In the genomic region with DNA sequence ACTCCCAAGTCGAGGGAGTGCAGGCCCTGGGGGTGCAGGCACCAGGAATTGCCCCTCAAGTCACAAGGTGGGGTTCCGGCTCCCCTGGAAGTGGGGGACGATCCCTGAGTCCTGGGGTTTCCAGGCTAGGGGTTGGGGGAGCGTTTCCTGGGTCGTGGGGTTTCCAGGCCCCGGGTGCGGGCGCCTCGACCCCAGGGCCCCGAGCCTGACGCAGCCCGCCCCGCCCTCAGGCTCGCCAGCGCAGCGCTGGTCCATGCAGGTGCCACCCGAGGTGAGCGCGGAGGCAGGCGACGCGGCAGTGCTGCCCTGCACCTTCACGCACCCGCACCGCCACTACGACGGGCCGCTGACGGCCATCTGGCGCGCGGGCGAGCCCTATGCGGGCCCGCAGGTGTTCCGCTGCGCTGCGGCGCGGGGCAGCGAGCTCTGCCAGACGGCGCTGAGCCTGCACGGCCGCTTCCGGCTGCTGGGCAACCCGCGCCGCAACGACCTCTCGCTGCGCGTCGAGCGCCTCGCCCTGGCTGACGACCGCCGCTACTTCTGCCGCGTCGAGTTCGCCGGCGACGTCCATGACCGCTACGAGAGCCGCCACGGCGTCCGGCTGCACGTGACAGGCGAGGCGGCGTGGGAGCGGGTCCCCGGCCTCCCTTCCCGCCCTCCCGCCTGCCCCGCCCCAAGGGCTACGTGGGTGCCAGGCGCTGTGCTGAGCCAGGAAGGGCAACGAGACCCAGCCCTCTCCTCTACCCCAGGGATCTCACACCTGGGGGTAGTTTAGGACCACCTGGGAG, we compare ENCODE assay signal across 8 cellular contexts. TPM values are rescaled to one million over a fixed set of nuclear protein-coding genes. Genes with fewer than 3 reads are reported as not detected.
DNase-seq lines count a peak whose midpoint lies in the region; ATAC-seq and TF ChIP-seq lines count a peak whose summit lies in the region.

No MANE protein-coding gene starts in this region.

- peak; percentile 52 for DNase-seq in NCI-H82 (lab: John Stamatoyannopoulos, UW)
- no peak for DNase-seq in NCI-H82 treated with DMSO at 0.1 percent for 48 hours (lab: John Stamatoyannopoulos, UW; ENCODE audit: unreplicated experiment)
- DNase-seq in RPMI8226, result peak; percentile 38
- DNase-seq in coronary artery (ENCODE audit: low spot score), result no peak
- peak; percentile 67 for DNase-seq in mesenchymal stem cell
- no peak for DNase-seq in NCI-H524 treated with DMSO at 0.1 percent for 48 hours (lab: John Stamatoyannopoulos, UW)

- H3K79me1 ChIP-seq in mesenchymal stem cell (replicated peaks; ENCODE audit: low read length, poor library complexity, severe bottlenecking), result peaks cover 14% of the 10 kb centered on the region

- H3K27me3 ChIP-seq in mesenchymal stem cell (ENCODE audit: control insufficient read depth in 1 of 2, insufficient read depth in 1 of 2, low read length in 2 of 2) (no peaks in the 10 kb centered on the region), subcutaneous abdominal adipose tissue (ENCODE audit: control insufficient read depth in 5 of 5, insufficient read depth in 4 of 5, low read length in 5 of 5) (peaks cover 11 to 63% (median 48%) of the 10 kb centered on the region in 5 donors)

- peak overlapping the region; percentile 11 to 100 for H2BK12ac ChIP-seq in mesenchymal stem cell (ENCODE audit: low read length in 2 of 2)

- H3K4me3 ChIP-seq in coronary artery (peak overlapping the region; percentile 62), mesenchymal stem cell (ENCODE audit: insufficient read depth in 1 of 2, low read depth in 1 of 2, low read length in 2 of 2) (peak overlapping the region; percentile 41 to 44), subcutaneous abdominal adipose tissue (ENCODE audit: low read depth in 1 of 5, low read length in 5 of 5) (peak overlapping the region; percentile 22 to 63 (median 48))

- peak overlapping the region; percentile 87 to 97 for H3K18ac ChIP-seq in mesenchymal stem cell (ENCODE audit: low read depth in 1 of 2, low read length in 2 of 2)

- peak overlapping the region in 1 of 2 experiments; percentile 92 for H3K14ac ChIP-seq in mesenchymal stem cell (ENCODE audit: low read length in 2 of 2)

- H2AFZ ChIP-seq in mesenchymal stem cell (ENCODE audit: low read depth, low read length), result no peak overlapping the region

- peak overlapping the region; percentile 46 to 81 for H3K4ac ChIP-seq in mesenchymal stem cell (ENCODE audit: low read depth in 1 of 2, low read length in 2 of 2)

- H3K27ac ChIP-seq in coronary artery (no peak overlapping the region), mesenchymal stem cell (ENCODE audit: low read length, poor library complexity, severe bottlenecking) (no peak overlapping the region), subcutaneous abdominal adipose tissue (ENCODE audit: low read depth, low read length) (no peak overlapping the region)

- H2BK5ac ChIP-seq in mesenchymal stem cell (ENCODE audit: low read depth, low read length, poor library complexity, severe bottlenecking), result no peak overlapping the region

- no peak overlapping the region for H2AK5ac ChIP-seq in mesenchymal stem cell (ENCODE audit: low read length, severe bottlenecking)

- H2BK120ac ChIP-seq in mesenchymal stem cell (ENCODE audit: low read depth, low read length), result peak overlapping the region; percentile 94

- peaks cover 3 to 35% of the 10 kb centered on the region in 2 experiments for H3K36me3 ChIP-seq in mesenchymal stem cell (ENCODE audit: control insufficient read depth in 1 of 2, insufficient read depth in 2 of 2, low read depth in 1 of 2, low read length in 2 of 2)
- H3K36me3 ChIP-seq in subcutaneous abdominal adipose tissue (ENCODE audit: control insufficient read depth in 5 of 5, insufficient read depth in 5 of 5, low read length in 5 of 5), result no peaks in the 10 kb centered on the region

- peak overlapping the region; percentile 59 for H3K4me2 ChIP-seq in mesenchymal stem cell (ENCODE audit: low read length, poor library complexity, severe bottlenecking)

- H3K9ac ChIP-seq in mesenchymal stem cell (ENCODE audit: low read length) (peak overlapping the region; percentile 59), subcutaneous abdominal adipose tissue (ENCODE audit: low read length in 5 of 5) (no peak overlapping the region)

- H3K9me3 ChIP-seq in mesenchymal stem cell (ENCODE audit: control insufficient read depth, low read length) (no peaks in the 10 kb centered on the region), subcutaneous abdominal adipose tissue (ENCODE audit: control insufficient read depth in 5 of 5, low read length in 5 of 5) (no peaks in the 10 kb centered on the region)

- H3K23ac ChIP-seq in mesenchymal stem cell (ENCODE audit: low read length in 2 of 2), result no peak overlapping the region

- peak; percentile 24 for TF ChIP-seq CTCF in coronary artery (IDR thresholded peaks at IDR 0.05)

- no peak for ATAC-seq in HG03378 (IDR thresholded peaks at IDR 0.05; ENCODE audit: unreplicated experiment)

- 5% methylated on average over 44 of the region's 84 CpGs for WGBS in mesenchymal stem cell

- H3K4me1 ChIP-seq in mesenchymal stem cell (ENCODE audit: control insufficient read depth, insufficient read depth, low read depth, low read length) (peaks cover 43% of the 10 kb centered on the region), subcutaneous abdominal adipose tissue (ENCODE audit: control insufficient read depth in 5 of 5, insufficient read depth in 5 of 5, low read length in 5 of 5) (peaks cover 0 to 29% (median 20%) of the 10 kb centered on the region in 5 donors)

- H2BK15ac ChIP-seq in mesenchymal stem cell (ENCODE audit: low read depth, poor library complexity, severe bottlenecking), result peak overlapping the region; percentile 65

- H4K91ac ChIP-seq in mesenchymal stem cell (ENCODE audit: low read length), result peak overlapping the region; percentile 93

- peak overlapping the region; percentile 89 for H4K8ac ChIP-seq in mesenchymal stem cell (ENCODE audit: low read length)

RNA-seq across cellular contexts. Expression of gene SIGLEC15, which starts 12.0 kb away (rescaled TPM):
- polyA plus RNA-seq in mesenchymal stem cell (2013, experiment 1 of 2), result 3.0 TPM
- 3.2 TPM for polyA plus RNA-seq in mesenchymal stem cell (2013, experiment 2 of 2)

Comparison
In these comparisons a context has a peak if more than half of its experiments do, and no peak if none do; other contexts are left out.
1. DNase-seq: peak in NCI-H82 (single experiment), RPMI8226 (single experiment) and mesenchymal stem cell (single experiment); none in NCI-H82 treated with DMSO at 0.1 percent for 48 hours (single experiment), coronary artery (single experiment) and NCI-H524 treated with DMSO at 0.1 percent for 48 hours (single experiment).
2. Peak in every context shown above with its lines, with median percentiles within 50 percentile points of each other: H3K4me3 ChIP-seq.